Comparison of ENCODE assay signal across 11 cellular contexts in the genomic region with DNA sequence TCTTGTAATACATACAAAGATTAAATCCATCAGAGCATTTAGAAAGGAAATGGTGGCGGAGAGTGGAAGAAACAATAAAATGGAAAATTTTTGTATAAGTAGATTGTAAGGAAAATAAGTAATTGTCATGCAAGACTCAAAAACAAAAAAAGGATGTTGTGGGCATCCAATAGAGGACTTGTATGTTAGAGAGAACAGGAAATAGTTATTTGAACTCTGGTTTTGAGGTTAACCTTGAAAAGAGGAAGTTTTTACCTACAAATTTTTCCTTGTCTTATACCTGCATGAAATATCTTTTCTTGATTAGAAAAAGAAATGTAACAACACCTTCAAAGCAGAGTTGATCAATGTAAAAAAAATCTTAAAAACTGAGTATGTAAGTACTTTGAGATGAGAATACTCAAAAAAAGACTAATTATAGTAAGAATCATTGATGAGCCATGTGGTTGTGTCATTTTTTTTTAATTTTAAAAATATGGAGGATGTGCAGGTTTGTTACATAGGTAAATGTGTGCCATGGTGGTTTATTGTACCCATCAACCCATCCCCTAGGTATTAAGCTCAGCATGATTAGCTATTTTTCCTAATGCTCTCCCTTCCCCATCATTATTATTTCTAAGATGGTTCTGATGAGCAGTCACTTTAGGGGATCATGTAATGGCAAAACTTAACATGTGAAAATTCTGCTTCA. TPM values are rescaled to one million over a fixed set of nuclear protein-coding genes. Genes with fewer than 3 reads are reported as not detected.
DNase-seq lines count a peak whose midpoint lies in the region; ATAC-seq and TF ChIP-seq lines count a peak whose summit lies in the region.
"Had no signal": no experiment of that assay in that cellular context is flagged by ENCODE, and none has a peak within 500 bp of the region (broad histone marks: within the 10 kb centered on the region; RNA-seq: fewer than 3 reads in every experiment).

No MANE protein-coding gene starts in this region.

- intact Hi-C loops in upper lobe of right lung (cut with DNase I), result no loop called here

- H3K4me3 ChIP-seq in upper lobe of right lung, result no peak overlapping the region
- H3K4me3 ChIP-seq: breast epithelium had no signal

- peaks cover 38% of the 10 kb centered on the region for H3K36me3 ChIP-seq in upper lobe of right lung
- H3K36me3 ChIP-seq: breast epithelium had no signal

- no peaks in the 10 kb centered on the region for H3K4me1 ChIP-seq in upper lobe of right lung
- H3K4me1 ChIP-seq: breast epithelium had no signal

- TF ChIP-seq CTCF in upper lobe of right lung (IDR thresholded peaks at IDR 0.05), result no peak

- H3K27ac ChIP-seq in upper lobe of right lung, result no peak overlapping the region
- H3K27ac ChIP-seq: breast epithelium, C4-2B had no signal

- no peaks in the 10 kb centered on the region for H3K9me3 ChIP-seq in upper lobe of right lung
- H3K9me3 ChIP-seq: breast epithelium had no signal

- no peaks in the 10 kb centered on the region for H3K27me3 ChIP-seq in upper lobe of right lung
- H3K27me3 ChIP-seq: breast epithelium had no signal

- ATAC-seq in GM19035 (IDR thresholded peaks at IDR 0.05; ENCODE audit: unreplicated experiment) (peak; percentile 77), HG02981 (IDR thresholded peaks at IDR 0.05; ENCODE audit: unreplicated experiment) (peak; percentile 97), upper lobe of right lung (no peak)

- DNase-seq in AML-193 (lab: John Stamatoyannopoulos, UW) (peak; percentile 43), OCI-M1 (lab: John Stamatoyannopoulos, UW) (peak; percentile 59), cerebellar nuclear complex (lab: John Stamatoyannopoulos, UW) (no peak), GM19238 (ENCODE audit: insufficient read length, low spot score) (no peak), upper lobe of right lung (no peak), DMS79 (lab: John Stamatoyannopoulos, UW) (no peak)
- DNase-seq: stimulated activated CD4-positive, alpha-beta T cell treated with anti-CD3 and anti-CD28 coated beads, Interleukin-15, amount 100 ng/mL, for 24 hours had no signal

RNA-seq across cellular contexts. Expression of gene TMEM106B, which starts 11.9 kb away (rescaled TPM):
- 37.5 TPM for total RNA-seq in upper lobe of right lung

Comparison
In these comparisons a context has a peak if more than half of its experiments do, and no peak if none do; other contexts are left out.
1. DNase-seq: peak in AML-193 (2 of 2) and OCI-M1 (single experiment); none in cerebellar nuclear complex (0 of 2), GM19238 (single experiment), upper lobe of right lung (single experiment) and DMS79 (single experiment).